Comparison of ENCODE assay signal across 15 cellular contexts in genomic region chr1:218671573-218671972, GRCh38.
DNase-seq lines count a peak whose midpoint lies in the region; ATAC-seq and TF ChIP-seq lines count a peak whose summit lies in the region.
"Had no signal": no experiment of that assay in that cellular context is flagged by ENCODE, and none has a peak within 500 bp of the region (broad histone marks: within the 10 kb centered on the region; RNA-seq: fewer than 3 reads in every experiment).

No MANE protein-coding gene starts in this region.

- ATAC-seq in HG03280 (IDR thresholded peaks at IDR 0.05; ENCODE audit: unreplicated experiment), result no peak
- no peak for ATAC-seq in GM18870 (IDR thresholded peaks at IDR 0.05; ENCODE audit: unreplicated experiment)
- ATAC-seq: activated T-cell treated with anti-CD3 and anti-CD28 coated beads, Interleukin-2, amount 50 U/mL, for 72 hours; effector memory CD8-positive, alpha-beta T cell; left lung had no signal

- DNase-seq in H4 (ENCODE audit: low spot score) (peak; percentile 68), NCI-H2171 treated with DMSO at 0.1 percent for 48 hours (lab: John Stamatoyannopoulos, UW) (peak; percentile 56), chondrocyte (ENCODE audit: low spot score) (no peak), NCI-H128 (lab: John Stamatoyannopoulos, UW; ENCODE audit: unreplicated experiment) (no peak), dedifferentiated amniotic fluid mesenchymal stem cell (ENCODE audit: extremely low spot score) (no peak)
- DNase-seq: activated T-cell treated with anti-CD3 and anti-CD28 coated beads, Interleukin-2, amount 50 U/mL, for 72 hours; C1 segment of cervical spinal cord; effector memory CD8-positive, alpha-beta T cell; GDM1; H7; left lung; spleen had no signal

- peaks cover 51% of the 10 kb centered on the region for H3K4me1 Mint-ChIP-seq in chondrocyte (ENCODE audit: low read depth)
- peaks cover 41% of the 10 kb centered on the region for H3K4me1 Mint-ChIP-seq in nephron

- peak overlapping the region; percentile 22 for H3K27ac Mint-ChIP-seq in chondrocyte (ENCODE audit: unreplicated experiment)
- H3K27ac Mint-ChIP-seq in nephron, result peak overlapping the region; percentile 36 to 82 (median 76)
- H3K27ac Mint-ChIP-seq: activated T-cell treated with anti-CD3 and anti-CD28 coated beads, Interleukin-2, amount 50 U/mL, for 72 hours; effector memory CD8-positive, alpha-beta T cell had no signal

- TF ChIP-seq CTCF in chondrocyte (IDR thresholded peaks at IDR 0.05), result no peak
- no peak for TF ChIP-seq CTCF in nephron (IDR thresholded peaks at IDR 0.05; ENCODE audit: unreplicated experiment in 3 of 3)

- peaks cover 13% of the 10 kb centered on the region for H3K9me3 Mint-ChIP-seq in chondrocyte (ENCODE audit: low read depth)
- peaks cover 9% of the 10 kb centered on the region for H3K9me3 Mint-ChIP-seq in nephron

- H3K4me3 Mint-ChIP-seq in chondrocyte (ENCODE audit: unreplicated experiment), result no peak overlapping the region
- H3K4me3 Mint-ChIP-seq in nephron, result peak overlapping the region in 1 of 3 experiments; percentile 22
- H3K4me3 Mint-ChIP-seq: activated T-cell treated with anti-CD3 and anti-CD28 coated beads, Interleukin-2, amount 50 U/mL, for 72 hours; effector memory CD8-positive, alpha-beta T cell had no signal

- H3K36me3 Mint-ChIP-seq in chondrocyte (ENCODE audit: low read depth) (peaks cover 6% of the 10 kb centered on the region), nephron (ENCODE audit: low read depth) (peaks cover 3% of the 10 kb centered on the region)

- H3K27me3 Mint-ChIP-seq in chondrocyte (ENCODE audit: low read depth) (no peaks in the 10 kb centered on the region), nephron (ENCODE audit: low read depth) (peaks cover 8% of the 10 kb centered on the region)
- H3K27me3 Mint-ChIP-seq: effector memory CD8-positive, alpha-beta T cell had no signal

Comparison
In these comparisons a context has a peak if more than half of its experiments do, and no peak if none do; other contexts are left out.
1. DNase-seq: peak in H4 (single experiment) and NCI-H2171 treated with DMSO at 0.1 percent for 48 hours (single experiment); none in chondrocyte (single experiment), NCI-H128 (single experiment) and dedifferentiated amniotic fluid mesenchymal stem cell (single experiment).